8 cellular contexts compared by ENCODE assay signal in genomic region chr19:35776102-35776788, GRCh38. TPM values are rescaled to one million over a fixed set of nuclear protein-coding genes. Genes with fewer than 3 reads are reported as not detected.
DNase-seq lines count a peak whose midpoint lies in the region; ATAC-seq and TF ChIP-seq lines count a peak whose summit lies in the region.

No MANE protein-coding gene starts in this region.

- TF ChIP-seq CTCF in MM.1S (IDR thresholded peaks at IDR 0.05; ENCODE audit: low read length) (no peak), neural crest cell (conservative IDR thresholded peaks at IDR 0.05) (no peak)

- H3K79me2 ChIP-seq in MM.1S (ENCODE audit: low read length) = peaks cover 13% of the 10 kb centered on the region

- peaks cover 6% of the 10 kb centered on the region for H3K36me3 Mint-ChIP-seq in CD4-positive, CD25-positive, alpha-beta regulatory T cell
- H3K36me3 Mint-ChIP-seq in dendritic cell treated with granulocyte-macrophage colony-stimulating factor and Interleukin-4, amounts not matched to agents 40 ng/mL and 50 ng/mL, for 4 days (ENCODE audit: low read depth) = peaks cover 18% of the 10 kb centered on the region
- no peaks in the 10 kb centered on the region for H3K36me3 Mint-ChIP-seq in neural crest cell (ENCODE audit: low read depth)

- no peaks in the 10 kb centered on the region for H3K27me3 ChIP-seq in CD4-positive, CD25-positive, alpha-beta regulatory T cell (ENCODE audit: control insufficient read depth, insufficient read depth, low read length)
- no peaks in the 10 kb centered on the region for H3K27me3 ChIP-seq in MM.1S (replicated peaks; ENCODE audit: insufficient read depth, low read length)

- DNase-seq in CD4-positive, CD25-positive, alpha-beta regulatory T cell = no peak
- no peak for DNase-seq in MM.1S
- DNase-seq in neural crest cell (ENCODE audit: low read depth, low spot score) = peak; percentile 31
- no peak for DNase-seq in NCI-H446 treated with DMSO at 0.1 percent for 48 hours (lab: John Stamatoyannopoulos, UW)
- DNase-seq in central memory CD4-positive, alpha-beta T cell = no peak
- DNase-seq in RPMI8226 = no peak

- H3K4me3 Mint-ChIP-seq in CD4-positive, CD25-positive, alpha-beta regulatory T cell = peak overlapping the region; percentile 75 to 80 (median 80)
- peak overlapping the region; percentile 77 for H3K4me3 Mint-ChIP-seq in dendritic cell treated with granulocyte-macrophage colony-stimulating factor and Interleukin-4, amounts not matched to agents 40 ng/mL and 50 ng/mL, for 4 days
- H3K4me3 Mint-ChIP-seq in neural crest cell = peak overlapping the region; percentile 87

- no peaks in the 10 kb centered on the region for H3K36me3 ChIP-seq in CD4-positive, CD25-positive, alpha-beta regulatory T cell (ENCODE audit: control insufficient read depth, insufficient read depth, low read length)
- H3K36me3 ChIP-seq in MM.1S (replicated peaks; ENCODE audit: insufficient read depth, low read length) = no peaks in the 10 kb centered on the region

- H3K4me3 ChIP-seq in CD4-positive, CD25-positive, alpha-beta regulatory T cell (ENCODE audit: low read depth, low read length) = peak overlapping the region; percentile 7
- peak overlapping the region; percentile 75 for H3K4me3 ChIP-seq in MM.1S (ENCODE audit: low read length)

- no peaks in the 10 kb centered on the region for H3F3A ChIP-seq in MM.1S (ENCODE audit: insufficient read depth, low read length)

- peak overlapping the region; percentile 84 for H3K4me2 ChIP-seq in MM.1S (ENCODE audit: low read depth, low read length)

- H3K4me1 ChIP-seq in CD4-positive, CD25-positive, alpha-beta regulatory T cell (ENCODE audit: control insufficient read depth, insufficient read depth, low read length, poor library complexity, severe bottlenecking) = peaks cover 17% of the 10 kb centered on the region
- peaks cover 12% of the 10 kb centered on the region for H3K4me1 ChIP-seq in MM.1S (ENCODE audit: low read length)

- no peaks in the 10 kb centered on the region for H3K9me2 ChIP-seq in MM.1S (replicated peaks; ENCODE audit: insufficient read depth, low read length)

- no peaks in the 10 kb centered on the region for H4K20me1 ChIP-seq in MM.1S (ENCODE audit: insufficient read depth, low read length)

- H3K27ac ChIP-seq in CD4-positive, CD25-positive, alpha-beta regulatory T cell (ENCODE audit: insufficient read depth, low read length, poor library complexity, severe bottlenecking) = peak overlapping the region; percentile 9
- H3K27ac ChIP-seq in MM.1S (ENCODE audit: low read length) = no peak overlapping the region

- H2AFZ ChIP-seq in MM.1S (ENCODE audit: low read length) = peak overlapping the region; percentile 42

- peak overlapping the region; percentile 61; the same call in 1 of the 2 replicates for H3K9ac ChIP-seq in MM.1S (ENCODE audit: low read length)

- peak overlapping the region in 2 of 3 donors; percentile 18 to 60 for H3K27ac Mint-ChIP-seq in CD4-positive, CD25-positive, alpha-beta regulatory T cell
- H3K27ac Mint-ChIP-seq in dendritic cell treated with granulocyte-macrophage colony-stimulating factor and Interleukin-4, amounts not matched to agents 40 ng/mL and 50 ng/mL, for 4 days = peak overlapping the region; percentile 77
- H3K27ac Mint-ChIP-seq in neural crest cell (ENCODE audit: unreplicated experiment) = peak overlapping the region; percentile 78

- peaks cover 4 to 28% (median 9%) of the 10 kb centered on the region in 4 donors for H3K4me1 Mint-ChIP-seq in CD4-positive, CD25-positive, alpha-beta regulatory T cell
- H3K4me1 Mint-ChIP-seq in dendritic cell treated with granulocyte-macrophage colony-stimulating factor and Interleukin-4, amounts not matched to agents 40 ng/mL and 50 ng/mL, for 4 days (ENCODE audit: low read depth) = peaks cover 25% of the 10 kb centered on the region
- peaks cover 34% of the 10 kb centered on the region for H3K4me1 Mint-ChIP-seq in neural crest cell

- no peak for ATAC-seq in CD4-positive, CD25-positive, alpha-beta regulatory T cell (ENCODE audit: low read depth in 2 of 2)
- no peak for ATAC-seq in GM18858 (IDR thresholded peaks at IDR 0.05; ENCODE audit: unreplicated experiment)

- H3K9me3 ChIP-seq in CD4-positive, CD25-positive, alpha-beta regulatory T cell (ENCODE audit: control insufficient read depth in 2 of 2, low read length in 2 of 2) = no peaks in the 10 kb centered on the region
- no peaks in the 10 kb centered on the region for H3K9me3 ChIP-seq in MM.1S (replicated peaks; ENCODE audit: insufficient read depth, low read length)

- no peaks in the 10 kb centered on the region for H3K27me3 Mint-ChIP-seq in CD4-positive, CD25-positive, alpha-beta regulatory T cell
- H3K27me3 Mint-ChIP-seq in dendritic cell treated with granulocyte-macrophage colony-stimulating factor and Interleukin-4, amounts not matched to agents 40 ng/mL and 50 ng/mL, for 4 days = peaks cover 2% of the 10 kb centered on the region
- H3K27me3 Mint-ChIP-seq in neural crest cell (ENCODE audit: low read depth) = peaks cover 9% of the 10 kb centered on the region

- no peaks in the 10 kb centered on the region for H3K9me3 Mint-ChIP-seq in CD4-positive, CD25-positive, alpha-beta regulatory T cell
- no peaks in the 10 kb centered on the region for H3K9me3 Mint-ChIP-seq in dendritic cell treated with granulocyte-macrophage colony-stimulating factor and Interleukin-4, amounts not matched to agents 40 ng/mL and 50 ng/mL, for 4 days
- no peaks in the 10 kb centered on the region for H3K9me3 Mint-ChIP-seq in neural crest cell

- intact Hi-C loops in dendritic cell treated with granulocyte-macrophage colony-stimulating factor and Interleukin-4, amounts not matched to agents 40 ng/mL and 50 ng/mL, for 4 days (cut with micrococcal nuclease) = no loop called here

RNA-seq across cellular contexts. Expression of gene ARHGAP33, which starts 0.9 kb away (rescaled TPM):
- 46.7 TPM for total RNA-seq in CD4-positive, CD25-positive, alpha-beta regulatory T cell
- polyA plus RNA-seq in CD4-positive, CD25-positive, alpha-beta regulatory T cell = under 1 TPM in 1 of 4 donors, not detected in 3; 0.40 TPM
- 109 and 110 TPM in 2 replicates for total RNA-seq in neural crest cell

RNA-seq across cellular contexts. Expression of gene PROSER3, which starts 18.3 kb away (rescaled TPM):
- 39.5 TPM for total RNA-seq in CD4-positive, CD25-positive, alpha-beta regulatory T cell
- polyA plus RNA-seq in CD4-positive, CD25-positive, alpha-beta regulatory T cell = 1 to 10 TPM; 4.3 to 6.4 (median 5.0) TPM
- 63.4 and 64.0 TPM in 2 replicates for total RNA-seq in neural crest cell

RNA-seq across cellular contexts. Expression of gene HSPB6, which starts 19.4 kb away (rescaled TPM):
- not detected for total RNA-seq in CD4-positive, CD25-positive, alpha-beta regulatory T cell
- not detected for polyA plus RNA-seq in CD4-positive, CD25-positive, alpha-beta regulatory T cell
- 0.37 and 0.64 TPM in 2 replicates for total RNA-seq in neural crest cell

RNA-seq across cellular contexts. Expression of gene LIN37, which starts 27.9 kb away (rescaled TPM):
- total RNA-seq in CD4-positive, CD25-positive, alpha-beta regulatory T cell = 11.7 TPM
- polyA plus RNA-seq in CD4-positive, CD25-positive, alpha-beta regulatory T cell = 10 to 100 TPM in 3 of 4 donors, 1 to 10 TPM in 1; 9.9 to 16.5 (median 11.8) TPM
- total RNA-seq in neural crest cell = 7.5 and 12.5 TPM in 2 replicates

RNA-seq across cellular contexts. Expression of gene PSENEN, which starts 30.8 kb away (rescaled TPM):
- total RNA-seq in CD4-positive, CD25-positive, alpha-beta regulatory T cell = 21.1 TPM
- 10 to 100 TPM; 66.1 to 99.6 (median 72.9) TPM for polyA plus RNA-seq in CD4-positive, CD25-positive, alpha-beta regulatory T cell
- 67.3 and 69.2 TPM in 2 replicates for total RNA-seq in neural crest cell
